Comparison of ENCODE assay signal across 1 cellular context in the genomic region with DNA sequence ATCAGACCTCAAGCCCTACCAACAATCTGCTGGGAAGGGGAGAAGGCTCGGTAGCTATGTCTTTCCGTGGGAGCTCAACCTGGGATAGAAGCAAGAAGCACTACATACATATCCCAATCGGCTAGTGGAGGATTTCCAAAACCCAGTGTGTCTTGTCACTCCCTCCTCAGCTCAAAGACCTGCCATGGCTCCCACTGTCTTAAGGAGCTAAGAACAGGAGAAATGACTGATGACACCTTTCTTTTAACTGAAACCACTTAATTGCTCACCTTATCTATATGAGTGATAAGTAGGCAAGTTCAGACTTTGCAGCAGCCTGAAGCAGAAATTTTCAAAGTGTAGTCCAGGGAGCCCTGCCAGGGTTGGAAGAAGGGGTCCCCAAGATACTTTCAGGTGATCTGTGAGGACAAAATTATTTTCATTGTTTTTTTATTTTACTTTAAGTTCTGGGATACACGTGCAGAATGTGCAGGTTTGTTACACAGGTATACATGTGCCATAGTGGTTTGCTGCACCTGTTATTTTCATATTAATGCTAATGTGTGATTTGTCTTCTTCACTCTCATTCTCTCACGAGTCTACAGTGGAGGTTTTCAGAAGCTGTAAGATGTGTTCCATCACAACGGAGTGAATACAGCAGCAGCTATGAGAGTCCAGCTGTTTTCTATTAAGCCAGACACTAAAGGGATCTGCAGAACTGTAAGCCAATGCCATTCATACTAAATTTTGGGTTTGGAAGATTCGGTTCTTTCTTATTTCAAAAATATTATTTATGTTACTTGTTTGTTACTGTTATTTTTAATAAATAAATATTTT.
TF ChIP-seq lines count a peak whose summit lies in the region.

No MANE protein-coding gene starts in this region.

TF ChIP-seq in GM12878, 131 proteins besides CTCF, POLR2A, EP300 and RAD21 (continued from another document):
- TF ChIP-seq, protein P1, sequence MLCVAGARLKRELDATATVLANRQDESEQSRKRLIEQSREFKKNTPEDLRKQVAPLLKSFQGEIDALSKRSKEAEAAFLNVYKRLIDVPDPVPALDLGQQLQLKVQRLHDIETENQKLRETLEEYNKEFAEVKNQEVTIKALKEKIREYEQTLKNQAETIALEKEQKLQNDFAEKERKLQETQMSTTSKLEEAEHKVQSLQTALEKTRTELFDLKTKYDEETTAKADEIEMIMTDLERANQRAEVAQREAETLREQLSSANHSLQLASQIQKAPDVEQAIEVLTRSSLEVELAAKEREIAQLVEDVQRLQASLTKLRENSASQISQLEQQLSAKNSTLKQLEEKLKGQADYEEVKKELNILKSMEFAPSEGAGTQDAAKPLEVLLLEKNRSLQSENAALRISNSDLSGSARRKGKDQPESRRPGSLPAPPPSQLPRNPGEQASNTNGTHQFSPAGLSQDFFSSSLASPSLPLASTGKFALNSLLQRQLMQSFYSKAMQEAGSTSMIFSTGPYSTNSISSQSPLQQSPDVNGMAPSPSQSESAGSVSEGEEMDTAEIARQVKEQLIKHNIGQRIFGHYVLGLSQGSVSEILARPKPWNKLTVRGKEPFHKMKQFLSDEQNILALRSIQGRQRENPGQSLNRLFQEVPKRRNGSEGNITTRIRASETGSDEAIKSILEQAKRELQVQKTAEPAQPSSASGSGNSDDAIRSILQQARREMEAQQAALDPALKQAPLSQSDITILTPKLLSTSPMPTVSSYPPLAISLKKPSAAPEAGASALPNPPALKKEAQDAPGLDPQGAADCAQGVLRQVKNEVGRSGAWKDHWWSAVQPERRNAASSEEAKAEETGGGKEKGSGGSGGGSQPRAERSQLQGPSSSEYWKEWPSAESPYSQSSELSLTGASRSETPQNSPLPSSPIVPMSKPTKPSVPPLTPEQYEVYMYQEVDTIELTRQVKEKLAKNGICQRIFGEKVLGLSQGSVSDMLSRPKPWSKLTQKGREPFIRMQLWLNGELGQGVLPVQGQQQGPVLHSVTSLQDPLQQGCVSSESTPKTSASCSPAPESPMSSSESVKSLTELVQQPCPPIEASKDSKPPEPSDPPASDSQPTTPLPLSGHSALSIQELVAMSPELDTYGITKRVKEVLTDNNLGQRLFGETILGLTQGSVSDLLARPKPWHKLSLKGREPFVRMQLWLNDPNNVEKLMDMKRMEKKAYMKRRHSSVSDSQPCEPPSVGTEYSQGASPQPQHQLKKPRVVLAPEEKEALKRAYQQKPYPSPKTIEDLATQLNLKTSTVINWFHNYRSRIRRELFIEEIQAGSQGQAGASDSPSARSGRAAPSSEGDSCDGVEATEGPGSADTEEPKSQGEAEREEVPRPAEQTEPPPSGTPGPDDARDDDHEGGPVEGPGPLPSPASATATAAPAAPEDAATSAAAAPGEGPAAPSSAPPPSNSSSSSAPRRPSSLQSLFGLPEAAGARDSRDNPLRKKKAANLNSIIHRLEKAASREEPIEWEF (IDR thresholded peaks at IDR 0.05; ENCODE audit: insufficient replicate concordance, low read depth, low read length) = no peak
- TF ChIP-seq DPF2 (IDR thresholded peaks at IDR 0.05) (peak; percentile 40; the same call in 1 of the 2 replicates), IKZF1 (conservative IDR thresholded peaks at IDR 0.05) (peak; percentile 36; the same call in 1 of the 2 replicates), POU2F2 (IDR thresholded peaks at IDR 0.05; ENCODE audit: borderline replicate concordance, low read depth, low read length) (no peak), ZNF217 (IDR thresholded peaks at IDR 0.05) (peak; percentile 92), SMARCA5 (IDR thresholded peaks at IDR 0.05) (peak; percentile 81), TCF3 (IDR thresholded peaks at IDR 0.05; ENCODE audit: borderline replicate concordance, insufficient read depth, low read depth, low read length) (0 out of 2 replicates have a peak, but pooled peaks have one; percentile 52), KLF5 (IDR thresholded peaks at IDR 0.05; ENCODE audit: partially characterized antibody) (no peak), HDAC6 (IDR thresholded peaks at IDR 0.05; ENCODE audit: unreplicated experiment) (no peak), IRF4 (IDR thresholded peaks at IDR 0.05; ENCODE audit: low read depth, low read length) (no peak), CBFB (IDR thresholded peaks at IDR 0.05; ENCODE audit: low read depth) (no peak), ZNF384 (IDR thresholded peaks at IDR 0.05; ENCODE audit: borderline replicate concordance, low read depth, low read length) (no peak), BHLHE40 (IDR thresholded peaks at IDR 0.05; ENCODE audit: borderline replicate concordance in 1 of 2, low read depth in 2 of 2, low read length in 1 of 2) (peak; percentile 80 to 81; a peak in 3 of 4 replicates), HDAC2 (IDR thresholded peaks at IDR 0.05) (no peak), MTA2 (IDR thresholded peaks at IDR 0.05; ENCODE audit: low read depth) (peak; percentile 42; the same call in 1 of the 2 replicates), SMAD5 (IDR thresholded peaks at IDR 0.05; ENCODE audit: low read depth) (no peak)
- TF ChIP-seq, protein P2, sequence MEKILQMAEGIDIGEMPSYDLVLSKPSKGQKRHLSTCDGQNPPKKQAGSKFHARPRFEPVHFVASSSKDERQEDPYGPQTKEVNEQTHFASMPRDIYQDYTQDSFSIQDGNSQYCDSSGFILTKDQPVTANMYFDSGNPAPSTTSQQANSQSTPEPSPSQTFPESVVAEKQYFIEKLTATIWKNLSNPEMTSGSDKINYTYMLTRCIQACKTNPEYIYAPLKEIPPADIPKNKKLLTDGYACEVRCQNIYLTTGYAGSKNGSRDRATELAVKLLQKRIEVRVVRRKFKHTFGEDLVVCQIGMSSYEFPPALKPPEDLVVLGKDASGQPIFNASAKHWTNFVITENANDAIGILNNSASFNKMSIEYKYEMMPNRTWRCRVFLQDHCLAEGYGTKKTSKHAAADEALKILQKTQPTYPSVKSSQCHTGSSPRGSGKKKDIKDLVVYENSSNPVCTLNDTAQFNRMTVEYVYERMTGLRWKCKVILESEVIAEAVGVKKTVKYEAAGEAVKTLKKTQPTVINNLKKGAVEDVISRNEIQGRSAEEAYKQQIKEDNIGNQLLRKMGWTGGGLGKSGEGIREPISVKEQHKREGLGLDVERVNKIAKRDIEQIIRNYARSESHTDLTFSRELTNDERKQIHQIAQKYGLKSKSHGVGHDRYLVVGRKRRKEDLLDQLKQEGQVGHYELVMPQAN (conservative IDR thresholded peaks at IDR 0.05) = peak; percentile 56
- TF ChIP-seq, protein P3, sequence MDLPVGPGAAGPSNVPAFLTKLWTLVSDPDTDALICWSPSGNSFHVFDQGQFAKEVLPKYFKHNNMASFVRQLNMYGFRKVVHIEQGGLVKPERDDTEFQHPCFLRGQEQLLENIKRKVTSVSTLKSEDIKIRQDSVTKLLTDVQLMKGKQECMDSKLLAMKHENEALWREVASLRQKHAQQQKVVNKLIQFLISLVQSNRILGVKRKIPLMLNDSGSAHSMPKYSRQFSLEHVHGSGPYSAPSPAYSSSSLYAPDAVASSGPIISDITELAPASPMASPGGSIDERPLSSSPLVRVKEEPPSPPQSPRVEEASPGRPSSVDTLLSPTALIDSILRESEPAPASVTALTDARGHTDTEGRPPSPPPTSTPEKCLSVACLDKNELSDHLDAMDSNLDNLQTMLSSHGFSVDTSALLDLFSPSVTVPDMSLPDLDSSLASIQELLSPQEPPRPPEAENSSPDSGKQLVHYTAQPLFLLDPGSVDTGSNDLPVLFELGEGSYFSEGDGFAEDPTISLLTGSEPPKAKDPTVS (IDR thresholded peaks at IDR 0.05; ENCODE audit: low read depth, low read length) = no peak
- TF ChIP-seq, protein P4, sequence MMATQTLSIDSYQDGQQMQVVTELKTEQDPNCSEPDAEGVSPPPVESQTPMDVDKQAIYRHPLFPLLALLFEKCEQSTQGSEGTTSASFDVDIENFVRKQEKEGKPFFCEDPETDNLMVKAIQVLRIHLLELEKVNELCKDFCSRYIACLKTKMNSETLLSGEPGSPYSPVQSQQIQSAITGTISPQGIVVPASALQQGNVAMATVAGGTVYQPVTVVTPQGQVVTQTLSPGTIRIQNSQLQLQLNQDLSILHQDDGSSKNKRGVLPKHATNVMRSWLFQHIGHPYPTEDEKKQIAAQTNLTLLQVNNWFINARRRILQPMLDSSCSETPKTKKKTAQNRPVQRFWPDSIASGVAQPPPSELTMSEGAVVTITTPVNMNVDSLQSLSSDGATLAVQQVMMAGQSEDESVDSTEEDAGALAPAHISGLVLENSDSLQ (IDR thresholded peaks at IDR 0.05) = no peak
- TF ChIP-seq, protein P5, sequence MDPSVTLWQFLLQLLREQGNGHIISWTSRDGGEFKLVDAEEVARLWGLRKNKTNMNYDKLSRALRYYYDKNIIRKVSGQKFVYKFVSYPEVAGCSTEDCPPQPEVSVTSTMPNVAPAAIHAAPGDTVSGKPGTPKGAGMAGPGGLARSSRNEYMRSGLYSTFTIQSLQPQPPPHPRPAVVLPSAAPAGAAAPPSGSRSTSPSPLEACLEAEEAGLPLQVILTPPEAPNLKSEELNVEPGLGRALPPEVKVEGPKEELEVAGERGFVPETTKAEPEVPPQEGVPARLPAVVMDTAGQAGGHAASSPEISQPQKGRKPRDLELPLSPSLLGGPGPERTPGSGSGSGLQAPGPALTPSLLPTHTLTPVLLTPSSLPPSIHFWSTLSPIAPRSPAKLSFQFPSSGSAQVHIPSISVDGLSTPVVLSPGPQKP (IDR thresholded peaks at IDR 0.05; ENCODE audit: low read depth, low read length) = no peak
TF ChIP-seq in GM12878: peak in this region for 8.
